In the genomic region with DNA sequence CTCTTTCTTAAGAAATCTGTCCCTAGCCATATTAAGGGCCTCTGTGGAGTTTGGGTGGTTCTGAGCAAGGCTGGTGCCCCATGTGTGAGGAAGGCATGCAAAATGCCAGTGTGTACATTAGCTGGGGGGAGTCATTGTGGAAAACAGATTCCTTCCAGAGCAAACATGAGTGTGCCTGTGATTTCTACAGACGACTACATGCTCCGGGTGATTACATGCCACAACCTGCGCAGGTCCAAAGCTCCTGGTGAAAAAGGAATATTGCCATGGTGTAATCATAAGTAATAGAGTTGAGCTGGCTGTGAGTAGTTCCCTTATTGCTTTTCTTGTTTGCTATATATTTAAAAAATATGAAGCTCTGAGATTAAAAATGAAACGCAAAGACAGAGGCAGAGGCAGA, we compare ENCODE assay signal across 17 cellular contexts.
DNase-seq lines count a peak whose midpoint lies in the region; ATAC-seq, FAIRE-seq and TF ChIP-seq lines count a peak whose summit lies in the region.
"Had no signal": no experiment of that assay in that cellular context is flagged by ENCODE, and none has a peak within 500 bp of the region (broad histone marks: within the 10 kb centered on the region; RNA-seq: fewer than 3 reads in every experiment).

No MANE protein-coding gene starts in this region.

- peak overlapping the region; percentile 81 for H3K27ac ChIP-seq in caudate nucleus (ENCODE audit: low read depth, low read length)
- H3K27ac ChIP-seq: 22Rv1, BLaER1 had no signal

- no peak for FAIRE-seq in GM12892 (lab: Jason Lieb, UNC)
- FAIRE-seq: GM19239 had no signal

- TF ChIP-seq POLR2A in GM12892 (IDR thresholded peaks at IDR 0.05; ENCODE audit: low read depth, low read length): no peak

- DNase-seq in NCI-H2227 (lab: John Stamatoyannopoulos, UW; ENCODE audit: unreplicated experiment) (peak; percentile 34), NCI-H2227 treated with DMSO at 0.1 percent for 48 hours (lab: John Stamatoyannopoulos, UW) (no peak), caudate nucleus (lab: John Stamatoyannopoulos, UW) (no peak), GM12892 (ENCODE audit: insufficient read length) (no peak)
- no peak for DNase-seq in activated T-cell treated with anti-CD3 and anti-CD28 coated beads, Interleukin-2, amount 50 U/mL, for 1 hour
- DNase-seq: AML-193; Caco-2; CD8-positive, alpha-beta memory T cell; DND-41; GDM1; GOT3; H9 had no signal

- peak; percentile 77 for ATAC-seq in esophagus mucosa
- no peak for ATAC-seq in HG02973 (IDR thresholded peaks at IDR 0.05; ENCODE audit: unreplicated experiment)
